ENCODE assay signal across 8 cellular contexts in the genomic region with DNA sequence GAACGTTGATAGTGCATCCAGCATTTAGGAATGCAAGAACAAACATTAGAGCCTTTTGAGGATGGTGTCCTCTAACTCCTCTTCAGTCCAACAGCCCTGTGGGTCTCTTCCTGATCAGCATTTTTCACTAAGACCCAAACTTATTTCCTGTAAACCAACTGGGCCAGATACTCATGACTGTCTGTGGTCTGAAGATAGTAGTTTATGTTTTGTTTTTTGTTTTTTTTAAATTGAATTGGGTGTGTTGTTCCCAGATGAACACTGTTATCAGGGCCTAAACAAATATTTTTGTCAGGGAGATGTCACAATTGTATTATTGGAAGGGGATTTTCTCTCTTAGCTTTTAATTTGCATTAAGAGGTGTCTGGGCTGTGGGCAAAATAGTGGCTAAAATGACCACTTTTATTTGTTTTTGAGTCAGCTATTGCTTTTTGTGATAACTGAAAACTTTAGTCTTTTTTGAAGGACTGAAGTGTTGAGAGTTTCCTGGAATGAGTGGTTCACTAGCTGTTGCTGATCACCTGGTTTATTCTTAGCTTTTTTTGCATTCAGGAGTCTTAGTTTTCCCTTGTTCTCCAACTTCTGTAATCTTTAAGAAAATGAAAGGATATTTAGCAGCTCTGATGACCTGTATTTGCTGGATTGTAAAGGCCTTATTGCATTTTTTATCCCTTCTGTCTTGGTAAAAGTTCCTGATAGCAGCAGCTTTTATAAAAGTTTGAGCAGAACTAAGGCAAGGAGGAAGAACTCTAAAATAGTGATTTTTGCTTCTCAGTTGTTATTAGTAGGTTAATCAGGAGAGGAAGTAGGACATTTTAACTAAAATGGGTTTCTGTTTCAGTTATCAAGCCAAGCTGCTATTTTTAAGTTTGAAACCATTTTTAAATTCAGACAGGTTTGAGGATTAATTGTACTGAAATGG. TPM values are rescaled to one million over a fixed set of nuclear protein-coding genes. Genes with fewer than 3 reads are reported as not detected.
DNase-seq lines count a peak whose midpoint lies in the region; ATAC-seq, FAIRE-seq and TF ChIP-seq lines count a peak whose summit lies in the region.

No MANE protein-coding gene starts in this region.

- no peak for DNase-seq in activated T-cell treated with anti-CD3 and anti-CD28 coated beads, Interleukin-2, amount 50 U/mL, for 72 hours
- no peak for DNase-seq in activated T-cell treated with anti-CD3 and anti-CD28 coated beads, Interleukin-2, amount 50 U/mL, for 1 hour
- DNase-seq in adrenal gland (no peak), mucosa of descending colon (no peak), RCC 7860 (ENCODE audit: low spot score) (no peak), cerebellar nuclear complex (lab: John Stamatoyannopoulos, UW) (no peak)
- DNase-seq in stimulated activated naive B cell treated with anti-CD40 and anti-IgM and Interleukin-4, amounts not matched to agents 10 μg/mL and 1 μg/mL and 100 μg/mL, for 72 hours = no peak

- H3K4me3 Mint-ChIP-seq in activated T-cell treated with anti-CD3 and anti-CD28 coated beads, Interleukin-2, amount 50 U/mL, for 72 hours = peak overlapping the region; percentile 82 to 91
- H3K4me3 Mint-ChIP-seq in stimulated activated naive B cell treated with anti-CD40 and anti-IgM and Interleukin-4, amounts not matched to agents 10 μg/mL and 1 μg/mL and 100 μg/mL, for 72 hours = peak overlapping the region; percentile 76 to 98

- H3K4me3 ChIP-seq in adrenal gland = peak overlapping the region in 1 of 4 donors; percentile 13
- H3K4me3 ChIP-seq in mucosa of descending colon = no peak overlapping the region

- peak overlapping the region; percentile 88 for H3K27ac Mint-ChIP-seq in activated T-cell treated with anti-CD3 and anti-CD28 coated beads, Interleukin-2, amount 50 U/mL, for 72 hours
- peak overlapping the region; percentile 93 for H3K27ac Mint-ChIP-seq in stimulated activated naive B cell treated with anti-CD40 and anti-IgM and Interleukin-4, amounts not matched to agents 10 μg/mL and 1 μg/mL and 100 μg/mL, for 72 hours

- ATAC-seq in activated T-cell treated with anti-CD3 and anti-CD28 coated beads, Interleukin-2, amount 50 U/mL, for 72 hours (replicated peaks in 1 of 2) = peak in 1 of 2 donors; percentile 7
- ATAC-seq in HG03066 (IDR thresholded peaks at IDR 0.05; ENCODE audit: low read depth, unreplicated experiment) (peak; percentile 54), mucosa of descending colon (no peak)
- ATAC-seq in stimulated activated naive B cell treated with anti-CD40 and anti-IgM and Interleukin-4, amounts not matched to agents 10 μg/mL and 1 μg/mL and 100 μg/mL, for 72 hours (replicated peaks) = peak; percentile 53 to 54

- no peaks in the 10 kb centered on the region for H3K9me3 Mint-ChIP-seq in activated T-cell treated with anti-CD3 and anti-CD28 coated beads, Interleukin-2, amount 50 U/mL, for 72 hours
- no peaks in the 10 kb centered on the region for H3K9me3 Mint-ChIP-seq in stimulated activated naive B cell treated with anti-CD40 and anti-IgM and Interleukin-4, amounts not matched to agents 10 μg/mL and 1 μg/mL and 100 μg/mL, for 72 hours

- H3K27me3 Mint-ChIP-seq in activated T-cell treated with anti-CD3 and anti-CD28 coated beads, Interleukin-2, amount 50 U/mL, for 72 hours (ENCODE audit: low read depth) = no peaks in the 10 kb centered on the region
- no peaks in the 10 kb centered on the region for H3K27me3 Mint-ChIP-seq in stimulated activated naive B cell treated with anti-CD40 and anti-IgM and Interleukin-4, amounts not matched to agents 10 μg/mL and 1 μg/mL and 100 μg/mL, for 72 hours

- intact Hi-C loops in adrenal gland (cut with DNase I) = loop anchor here in 1 of 2 donors (10.0 kb wide), 1 partner anchor 170 kb away; no protein-coding TSS in a partner anchor
- intact Hi-C loops in mucosa of descending colon (cut with DNase I, micrococcal nuclease) = no loop called here

- peak overlapping the region; percentile 11 to 63 (median 36) for H3K27ac ChIP-seq in adrenal gland

- WGBS in adrenal gland, 4 donors = 42 to 68% (median 52%) methylated on average over 1 of the region's 1 CpG

- peaks cover 91% of the 10 kb centered on the region for H3K4me1 Mint-ChIP-seq in activated T-cell treated with anti-CD3 and anti-CD28 coated beads, Interleukin-2, amount 50 U/mL, for 72 hours (ENCODE audit: low read depth)
- H3K4me1 Mint-ChIP-seq in stimulated activated naive B cell treated with anti-CD40 and anti-IgM and Interleukin-4, amounts not matched to agents 10 μg/mL and 1 μg/mL and 100 μg/mL, for 72 hours = peaks cover 57 to 84% of the 10 kb centered on the region in 2 donors

- H3K4me1 ChIP-seq in adrenal gland (replicated peaks in 1 of 2) (peaks cover 59 to 75% of the 10 kb centered on the region in 2 donors), mucosa of descending colon (ENCODE audit: low read depth) (peaks cover 22% of the 10 kb centered on the region)

- peaks cover 4 to 6% of the 10 kb centered on the region in 2 donors for H3K36me3 Mint-ChIP-seq in activated T-cell treated with anti-CD3 and anti-CD28 coated beads, Interleukin-2, amount 50 U/mL, for 72 hours (ENCODE audit: insufficient read depth in 2 of 2)
- peaks cover 30 to 44% of the 10 kb centered on the region in 2 donors for H3K36me3 Mint-ChIP-seq in stimulated activated naive B cell treated with anti-CD40 and anti-IgM and Interleukin-4, amounts not matched to agents 10 μg/mL and 1 μg/mL and 100 μg/mL, for 72 hours

- H3K9me3 ChIP-seq in adrenal gland (replicated peaks in 1 of 3) (no peaks in the 10 kb centered on the region), mucosa of descending colon (no peaks in the 10 kb centered on the region)

- no peak for TF ChIP-seq CTCF in adrenal gland (IDR thresholded peaks at IDR 0.05)
- no peak for TF ChIP-seq CTCF in mucosa of descending colon (IDR thresholded peaks at IDR 0.05)

- TF ChIP-seq POLR2A in adrenal gland (IDR thresholded peaks at IDR 0.05) = no peak

- no peaks in the 10 kb centered on the region for H3K36me3 ChIP-seq in adrenal gland (replicated peaks in 1 of 2)
- no peaks in the 10 kb centered on the region for H3K36me3 ChIP-seq in mucosa of descending colon (ENCODE audit: low read depth)

- H3K27me3 ChIP-seq in adrenal gland = no peaks in the 10 kb centered on the region

- no peak for FAIRE-seq in RCC 7860 (lab: Jason Lieb, UNC)

RNA-seq across cellular contexts. Expression of a gene that starts 5.5 kb away (rescaled TPM):
- total RNA-seq in activated T-cell treated with anti-CD3 and anti-CD28 coated beads, Interleukin-2, amount 50 U/mL, for 72 hours = 10 to 100 TPM; 47.4 to 48.8 TPM
- total RNA-seq in adrenal gland (100 to 1,000 TPM in 2 of 8 donors, 10 to 100 TPM in 6; 56.4 to 122 (median 88.6) TPM), mucosa of descending colon (10 to 100 TPM; 56.8 to 88.7 (median 75.1) TPM)
- polyA plus RNA-seq in adrenal gland = 10 to 100 TPM; 11.7 to 51.0 (median 14.2) TPM
